8 cellular contexts compared by ENCODE assay signal in genomic region chr15:82710208-82710555, GRCh38. TPM values are rescaled to one million over a fixed set of nuclear protein-coding genes. Genes with fewer than 3 reads are reported as not detected.
A peak's percentile ranks its signal among the peaks of the same experiment; 100 is the strongest.
DNase-seq lines count a peak whose midpoint lies in the region; ATAC-seq, FAIRE-seq and TF ChIP-seq lines count a peak whose summit lies in the region.

No MANE protein-coding gene starts in this region.

- H3K4me1 Mint-ChIP-seq in activated CD8-positive, alpha-beta memory T cell treated with anti-CD3 and anti-CD28 coated beads, Interleukin-2, amount 10 ng/mL, durations not matched to agents 7 days and 5 days: no peaks in the 10 kb centered on the region
- H3K4me1 Mint-ChIP-seq in stimulated activated memory B cell treated with anti-CD40 and anti-IgM and Interleukin-4, amounts not matched to agents 10 μg/mL and 1 μg/mL and 100 μg/mL, for 72 hours: peaks cover 6% of the 10 kb centered on the region

- H3K4me3 ChIP-seq in kidney (ENCODE audit: low read length in 2 of 2) (peak overlapping the region; percentile 52 to 58), subcutaneous abdominal adipose tissue (ENCODE audit: low read depth in 1 of 5, low read length in 5 of 5) (peak overlapping the region; percentile 41 to 80 (median 66))

- no peak overlapping the region for H3K27ac Mint-ChIP-seq in activated CD8-positive, alpha-beta memory T cell treated with anti-CD3 and anti-CD28 coated beads, Interleukin-2, amount 10 ng/mL, durations not matched to agents 7 days and 5 days
- H3K27ac Mint-ChIP-seq in stimulated activated memory B cell treated with anti-CD40 and anti-IgM and Interleukin-4, amounts not matched to agents 10 μg/mL and 1 μg/mL and 100 μg/mL, for 72 hours: no peak overlapping the region

- H3K4me1 ChIP-seq in kidney (ENCODE audit: control insufficient read depth in 1 of 2, insufficient read depth in 1 of 2, low read depth in 1 of 2, low read length in 2 of 2) (peaks cover 0 to 10% of the 10 kb centered on the region in 2 donors), subcutaneous abdominal adipose tissue (ENCODE audit: control insufficient read depth in 5 of 5, insufficient read depth in 5 of 5, low read length in 5 of 5) (peaks cover 0 to 16% (median 14%) of the 10 kb centered on the region in 5 donors)

- H3K27me3 Mint-ChIP-seq in activated CD8-positive, alpha-beta memory T cell treated with anti-CD3 and anti-CD28 coated beads, Interleukin-2, amount 10 ng/mL, durations not matched to agents 7 days and 5 days: peaks cover 7% of the 10 kb centered on the region
- peaks cover 49% of the 10 kb centered on the region for H3K27me3 Mint-ChIP-seq in stimulated activated memory B cell treated with anti-CD40 and anti-IgM and Interleukin-4, amounts not matched to agents 10 μg/mL and 1 μg/mL and 100 μg/mL, for 72 hours

- no peak for DNase-seq in activated CD8-positive, alpha-beta memory T cell treated with anti-CD3 and anti-CD28 coated beads, Interleukin-2, amount 10 ng/mL, durations not matched to agents 7 days and 5 days
- DNase-seq in activated CD8-positive, alpha-beta memory T cell treated with anti-CD3 and anti-CD28 coated beads, Interleukin-2, amount 50 U/mL, for 4 hours: no peak
- DNase-seq in kidney (no peak), foreskin melanocyte (no peak), NCI-H446 (lab: John Stamatoyannopoulos, UW) (no peak)

- no peaks in the 10 kb centered on the region for H3K9me3 Mint-ChIP-seq in activated CD8-positive, alpha-beta memory T cell treated with anti-CD3 and anti-CD28 coated beads, Interleukin-2, amount 10 ng/mL, durations not matched to agents 7 days and 5 days (ENCODE audit: low read depth)
- no peaks in the 10 kb centered on the region for H3K9me3 Mint-ChIP-seq in stimulated activated memory B cell treated with anti-CD40 and anti-IgM and Interleukin-4, amounts not matched to agents 10 μg/mL and 1 μg/mL and 100 μg/mL, for 72 hours

- CTCF ChIA-PET in activated CD8-positive, alpha-beta memory T cell treated with anti-CD3 and anti-CD28 coated beads, Interleukin-2, amount 10 ng/mL, durations not matched to agents 7 days and 5 days (lab: Charles Lee): no interaction called here

- H3K9ac ChIP-seq in kidney (ENCODE audit: low read length in 2 of 2) (no peak overlapping the region), subcutaneous abdominal adipose tissue (ENCODE audit: low read length in 5 of 5) (peak overlapping the region in 2 of 5 donors; percentile 29 to 30)

- no peak for FAIRE-seq in kidney (lab: Jason Lieb, UNC)

- no peak for ATAC-seq in activated CD8-positive, alpha-beta memory T cell treated with anti-CD3 and anti-CD28 coated beads, Interleukin-2, amount 10 ng/mL, durations not matched to agents 7 days and 5 days
- no peak for ATAC-seq in stimulated activated memory B cell treated with anti-CD40 and anti-IgM and Interleukin-4, amounts not matched to agents 10 μg/mL and 1 μg/mL and 100 μg/mL, for 72 hours

- H3K27ac ChIP-seq in angular gyrus (ENCODE audit: low read depth, low read length): peak overlapping the region; percentile 35
- no peak overlapping the region for H3K27ac ChIP-seq in kidney (ENCODE audit: low read depth in 2 of 2, low read length in 2 of 2)
- no peak overlapping the region for H3K27ac ChIP-seq in subcutaneous abdominal adipose tissue (ENCODE audit: low read depth, low read length)

- H3K4me3 Mint-ChIP-seq in activated CD8-positive, alpha-beta memory T cell treated with anti-CD3 and anti-CD28 coated beads, Interleukin-2, amount 10 ng/mL, durations not matched to agents 7 days and 5 days: peak overlapping the region; percentile 6
- no peak overlapping the region for H3K4me3 Mint-ChIP-seq in stimulated activated memory B cell treated with anti-CD40 and anti-IgM and Interleukin-4, amounts not matched to agents 10 μg/mL and 1 μg/mL and 100 μg/mL, for 72 hours

- H3K36me3 ChIP-seq in kidney (ENCODE audit: control insufficient read depth in 1 of 2, insufficient read depth in 2 of 2, low read length in 2 of 2) (no peaks in the 10 kb centered on the region), subcutaneous abdominal adipose tissue (ENCODE audit: control insufficient read depth in 5 of 5, insufficient read depth in 5 of 5, low read length in 5 of 5) (no peaks in the 10 kb centered on the region)

- TF ChIP-seq CTCF in kidney (IDR thresholded peaks at IDR 0.05; ENCODE audit: borderline replicate concordance, extremely low read depth, insufficient read depth): no peak

- H3K9me3 ChIP-seq in kidney (ENCODE audit: control insufficient read depth in 1 of 2, low read length in 2 of 2) (no peaks in the 10 kb centered on the region), subcutaneous abdominal adipose tissue (ENCODE audit: control insufficient read depth in 5 of 5, low read length in 5 of 5) (no peaks in the 10 kb centered on the region)

- H3K27me3 ChIP-seq in subcutaneous abdominal adipose tissue (ENCODE audit: control insufficient read depth in 5 of 5, insufficient read depth in 4 of 5, low read length in 5 of 5): peaks cover 0 to 27% (median 12%) of the 10 kb centered on the region in 5 donors

- H3K36me3 Mint-ChIP-seq in activated CD8-positive, alpha-beta memory T cell treated with anti-CD3 and anti-CD28 coated beads, Interleukin-2, amount 10 ng/mL, durations not matched to agents 7 days and 5 days: no peaks in the 10 kb centered on the region
- no peaks in the 10 kb centered on the region for H3K36me3 Mint-ChIP-seq in stimulated activated memory B cell treated with anti-CD40 and anti-IgM and Interleukin-4, amounts not matched to agents 10 μg/mL and 1 μg/mL and 100 μg/mL, for 72 hours

- intact Hi-C loops in kidney (cut with DNase I): no loop called here

RNA-seq across cellular contexts. Expression of gene AP3B2, which starts 0.5 kb away (rescaled TPM):
- total RNA-seq in activated CD8-positive, alpha-beta memory T cell treated with anti-CD3 and anti-CD28 coated beads, Interleukin-2, amount 10 ng/mL, durations not matched to agents 7 days and 5 days: not detected
- 4.7 TPM for total RNA-seq in kidney
- 1.8 TPM for polyA plus RNA-seq in kidney (ENCODE audit: insufficient read depth, low read depth, low replicate concordance)
